2 cellular contexts compared by ENCODE assay signal in the genomic region with DNA sequence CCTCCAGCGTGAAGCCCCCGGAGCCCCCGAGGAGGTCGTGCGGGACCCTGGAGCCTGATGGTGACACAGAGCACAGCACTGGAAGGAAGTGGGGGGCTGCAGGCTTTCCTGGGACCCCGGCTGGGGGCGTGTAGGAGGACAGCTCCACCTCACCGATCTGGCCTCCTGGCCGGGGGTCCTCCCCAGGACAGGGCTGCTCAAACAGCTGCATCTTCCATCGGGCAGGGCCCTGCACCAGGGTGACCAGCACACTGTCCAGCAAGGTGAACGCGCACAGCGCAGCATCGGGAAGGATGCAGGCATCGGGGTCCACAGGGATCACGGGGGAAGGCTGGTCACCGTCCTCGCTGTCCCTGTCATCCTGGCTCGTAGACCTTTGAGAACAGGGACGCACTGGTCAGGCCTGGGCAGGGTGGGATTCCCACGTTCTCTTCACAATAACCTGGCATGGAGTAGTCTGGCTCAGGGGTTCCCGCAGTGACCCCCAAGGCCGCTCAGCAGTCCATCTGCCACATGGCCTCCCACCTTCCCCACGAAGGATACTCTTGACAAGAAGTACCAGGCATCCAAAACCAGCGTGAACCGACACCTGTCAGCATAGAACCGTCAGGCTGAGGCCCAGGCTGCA.
TF ChIP-seq lines count a peak whose summit lies in the region.

No MANE protein-coding gene starts in this region.

TF ChIP-seq in GM23338, 12 proteins besides CTCF, POLR2A, EP300 and RAD21 (continued from another document):
- TF ChIP-seq POLR2AphosphoS5 (IDR thresholded peaks at IDR 0.05; ENCODE audit: low read depth) (no peak), EZH2 (IDR thresholded peaks at IDR 0.05; ENCODE audit: low read depth, unreplicated experiment) (no peak)
TF ChIP-seq in GM23338: peak in this region for 0.

TF ChIP-seq in WTC11, 78 proteins besides CTCF, POLR2A, EP300 and RAD21 (continued from another document):
- TF ChIP-seq, protein P1, sequence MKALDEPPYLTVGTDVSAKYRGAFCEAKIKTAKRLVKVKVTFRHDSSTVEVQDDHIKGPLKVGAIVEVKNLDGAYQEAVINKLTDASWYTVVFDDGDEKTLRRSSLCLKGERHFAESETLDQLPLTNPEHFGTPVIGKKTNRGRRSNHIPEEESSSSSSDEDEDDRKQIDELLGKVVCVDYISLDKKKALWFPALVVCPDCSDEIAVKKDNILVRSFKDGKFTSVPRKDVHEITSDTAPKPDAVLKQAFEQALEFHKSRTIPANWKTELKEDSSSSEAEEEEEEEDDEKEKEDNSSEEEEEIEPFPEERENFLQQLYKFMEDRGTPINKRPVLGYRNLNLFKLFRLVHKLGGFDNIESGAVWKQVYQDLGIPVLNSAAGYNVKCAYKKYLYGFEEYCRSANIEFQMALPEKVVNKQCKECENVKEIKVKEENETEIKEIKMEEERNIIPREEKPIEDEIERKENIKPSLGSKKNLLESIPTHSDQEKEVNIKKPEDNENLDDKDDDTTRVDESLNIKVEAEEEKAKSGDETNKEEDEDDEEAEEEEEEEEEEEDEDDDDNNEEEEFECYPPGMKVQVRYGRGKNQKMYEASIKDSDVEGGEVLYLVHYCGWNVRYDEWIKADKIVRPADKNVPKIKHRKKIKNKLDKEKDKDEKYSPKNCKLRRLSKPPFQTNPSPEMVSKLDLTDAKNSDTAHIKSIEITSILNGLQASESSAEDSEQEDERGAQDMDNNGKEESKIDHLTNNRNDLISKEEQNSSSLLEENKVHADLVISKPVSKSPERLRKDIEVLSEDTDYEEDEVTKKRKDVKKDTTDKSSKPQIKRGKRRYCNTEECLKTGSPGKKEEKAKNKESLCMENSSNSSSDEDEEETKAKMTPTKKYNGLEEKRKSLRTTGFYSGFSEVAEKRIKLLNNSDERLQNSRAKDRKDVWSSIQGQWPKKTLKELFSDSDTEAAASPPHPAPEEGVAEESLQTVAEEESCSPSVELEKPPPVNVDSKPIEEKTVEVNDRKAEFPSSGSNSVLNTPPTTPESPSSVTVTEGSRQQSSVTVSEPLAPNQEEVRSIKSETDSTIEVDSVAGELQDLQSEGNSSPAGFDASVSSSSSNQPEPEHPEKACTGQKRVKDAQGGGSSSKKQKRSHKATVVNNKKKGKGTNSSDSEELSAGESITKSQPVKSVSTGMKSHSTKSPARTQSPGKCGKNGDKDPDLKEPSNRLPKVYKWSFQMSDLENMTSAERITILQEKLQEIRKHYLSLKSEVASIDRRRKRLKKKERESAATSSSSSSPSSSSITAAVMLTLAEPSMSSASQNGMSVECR (CRISPR knock-in tag; IDR thresholded peaks at IDR 0.05; ENCODE audit: borderline replicate concordance): no peak
- TF ChIP-seq ZNF416 (CRISPR knock-in tag; IDR thresholded peaks at IDR 0.05): no peak
